In the genomic region with DNA sequence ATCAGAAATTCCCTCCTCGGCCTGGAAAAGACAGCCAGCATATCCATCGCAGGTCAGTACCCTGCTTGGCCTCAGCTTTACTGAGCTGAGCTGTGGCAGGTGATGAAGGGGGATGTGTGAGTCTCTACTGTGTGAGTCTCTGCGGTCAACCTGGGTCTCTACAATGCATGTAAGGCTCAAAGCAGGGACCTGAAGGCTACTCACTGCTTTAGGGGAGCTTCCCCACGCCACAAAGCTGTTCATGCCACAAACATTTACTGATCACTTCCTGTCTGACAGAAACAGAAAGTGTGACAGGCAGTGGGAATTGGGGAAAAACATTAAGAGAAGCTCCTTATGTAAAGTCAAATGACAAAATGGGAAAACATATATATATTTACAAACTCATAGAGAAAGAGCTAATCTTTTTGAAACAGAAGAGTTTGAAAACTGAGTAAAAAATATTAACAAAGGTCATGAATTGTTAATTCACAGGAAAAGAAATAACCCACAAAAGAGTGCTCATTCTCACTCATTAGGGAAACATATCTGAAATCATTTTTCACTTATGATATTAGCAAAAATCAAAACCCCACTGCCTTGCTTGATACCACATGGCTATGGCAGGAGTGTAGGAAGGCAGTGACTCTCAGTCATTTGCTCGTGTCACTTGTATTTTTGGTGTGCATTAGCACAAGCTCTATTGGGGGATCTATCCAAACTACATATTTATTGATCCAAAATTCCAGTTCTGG, we compare ENCODE assay signal across 12 cellular contexts. TPM values are rescaled to one million over a fixed set of nuclear protein-coding genes. Genes with fewer than 3 reads are reported as not detected.
DNase-seq lines count a peak whose midpoint lies in the region; ATAC-seq, FAIRE-seq and TF ChIP-seq lines count a peak whose summit lies in the region.
"Had no signal": no experiment of that assay in that cellular context is flagged by ENCODE, and none has a peak within 500 bp of the region (broad histone marks: within the 10 kb centered on the region; RNA-seq: fewer than 3 reads in every experiment).

No MANE protein-coding gene starts in this region.

- no peaks in the 10 kb centered on the region for H3K27me3 ChIP-seq in DND-41 (ENCODE audit: insufficient read depth, low read length, poor library complexity)

- H3K4me2 ChIP-seq in DND-41 (ENCODE audit: insufficient read depth, low read length), result no peak overlapping the region

- DNase-seq in DND-41 (no peak), foreskin fibroblast (no peak), hippocampal formation (lab: John Stamatoyannopoulos, UW) (no peak), frontal cortex (ENCODE audit: low spot score in 2 of 2) (no peak), LoVo (ENCODE audit: low spot score) (no peak)
- DNase-seq in activated naive CD4-positive, alpha-beta T cell treated with anti-CD3 and anti-CD28 coated beads, Interleukin-2, amount 10 ng/mL, durations not matched to agents 7 days and 5 days, result peak; percentile 34
- DNase-seq: caudate nucleus had no signal

- no peak overlapping the region for H3K9ac ChIP-seq in DND-41 (ENCODE audit: low read depth, low read length)

- no peaks in the 10 kb centered on the region for H3K9me3 Mint-ChIP-seq in activated naive CD4-positive, alpha-beta T cell treated with anti-CD3 and anti-CD28 coated beads, Interleukin-2, amount 10 ng/mL, durations not matched to agents 7 days and 5 days

- no peak for FAIRE-seq in frontal cortex (lab: Jason Lieb, UNC)
- FAIRE-seq: D721Med, islet of Langerhans had no signal

- H3K27me3 Mint-ChIP-seq in activated naive CD4-positive, alpha-beta T cell treated with anti-CD3 and anti-CD28 coated beads, Interleukin-2, amount 10 ng/mL, durations not matched to agents 7 days and 5 days, result no peaks in the 10 kb centered on the region

- peaks cover 43% of the 10 kb centered on the region for H3K36me3 ChIP-seq in DND-41 (ENCODE audit: insufficient read depth, low read length)

- CTCF ChIA-PET in activated naive CD4-positive, alpha-beta T cell treated with anti-CD3 and anti-CD28 coated beads, Interleukin-2, amount 10 ng/mL, durations not matched to agents 7 days and 5 days (lab: Charles Lee), result interaction anchor here (1.0 kb wide), 1 partner anchor 10 kb away, joined by 3 read pairs; no protein-coding TSS in a partner anchor

- no peak overlapping the region for H3K4me3 ChIP-seq in DND-41 (ENCODE audit: low read depth in 1 of 2, low read length in 2 of 2)
- no peak overlapping the region for H3K4me3 ChIP-seq in foreskin fibroblast (ENCODE audit: low read depth in 1 of 2, low read length in 2 of 2)

- no peak overlapping the region for H2AFZ ChIP-seq in DND-41 (ENCODE audit: low read depth, low read length)

- TF ChIP-seq CTCF in DND-41 (IDR thresholded peaks at IDR 0.05; ENCODE audit: borderline replicate concordance, extremely low read depth, low read length, poor library complexity, severe bottlenecking), result no peak
- TF ChIP-seq CTCF in foreskin fibroblast (IDR thresholded peaks at IDR 0.05; ENCODE audit: low read depth, low read length), result no peak

- H3K27ac ChIP-seq in DND-41 (ENCODE audit: low read length), result peak overlapping the region; percentile 44; the same call in 1 of the 2 replicates

- H3K9me3 ChIP-seq in DND-41 (ENCODE audit: insufficient read depth, low read length, severe bottlenecking), result no peaks in the 10 kb centered on the region

- ATAC-seq in DND-41 (ENCODE audit: insufficient read depth, low read depth), result no peak
- ATAC-seq in GM19397 (IDR thresholded peaks at IDR 0.05; ENCODE audit: unreplicated experiment), result peak; percentile 69
- ATAC-seq in HG03442 (IDR thresholded peaks at IDR 0.05; ENCODE audit: unreplicated experiment), result peak; percentile 86

- H3K4me1 ChIP-seq in DND-41 (ENCODE audit: insufficient read depth, low read length), result peaks cover 26% of the 10 kb centered on the region

- H3K27ac Mint-ChIP-seq in activated naive CD4-positive, alpha-beta T cell treated with anti-CD3 and anti-CD28 coated beads, Interleukin-2, amount 10 ng/mL, durations not matched to agents 7 days and 5 days, result peak overlapping the region; percentile 78

- peaks cover 53% of the 10 kb centered on the region for H3K4me1 Mint-ChIP-seq in activated naive CD4-positive, alpha-beta T cell treated with anti-CD3 and anti-CD28 coated beads, Interleukin-2, amount 10 ng/mL, durations not matched to agents 7 days and 5 days

- no peak overlapping the region for H3K4me3 Mint-ChIP-seq in activated naive CD4-positive, alpha-beta T cell treated with anti-CD3 and anti-CD28 coated beads, Interleukin-2, amount 10 ng/mL, durations not matched to agents 7 days and 5 days

- H3K36me3 Mint-ChIP-seq in activated naive CD4-positive, alpha-beta T cell treated with anti-CD3 and anti-CD28 coated beads, Interleukin-2, amount 10 ng/mL, durations not matched to agents 7 days and 5 days, result peaks cover 78% of the 10 kb centered on the region

- peaks cover 16% of the 10 kb centered on the region for H3K79me2 ChIP-seq in DND-41 (ENCODE audit: insufficient read depth, low read length)

- H4K20me1 ChIP-seq in DND-41 (ENCODE audit: insufficient read depth, low read length), result no peaks in the 10 kb centered on the region

RNA-seq across cellular contexts. Expression of gene BTN3A3, which starts 5.8 kb away (rescaled TPM):
- 1.2 TPM for total RNA-seq in frontal cortex

RNA-seq across cellular contexts. Expression of gene BTN2A1, which starts 11.7 kb away (rescaled TPM):
- 10.2 TPM for total RNA-seq in frontal cortex

RNA-seq across cellular contexts. Expression of gene BTN3A1, which starts 44.0 kb away (rescaled TPM):
- 19.6 TPM for total RNA-seq in frontal cortex

RNA-seq across cellular contexts. Expression of gene BTN1A1, which starts 54.0 kb away (rescaled TPM):
- total RNA-seq in frontal cortex, result not detected
- total RNA-seq: HT1080 had no signal
